Comparison of ENCODE assay signal across 1 cellular context in genomic region chr20:19706463-19706862, GRCh38.
TF ChIP-seq lines count a peak whose summit lies in the region.

No MANE protein-coding gene starts in this region.

TF ChIP-seq in SK-N-SH treated with all-trans-retinoic acid at 6 μM for 48 hours, 23 proteins besides CTCF, POLR2A, EP300 and RAD21 (continued from another document):
- no peak for TF ChIP-seq TSHZ2 (CRISPR knock-in tag; IDR thresholded peaks at IDR 0.05)
